ENCODE assay signal across 2 cellular contexts in genomic region chr12:53214221-53214620, GRCh38.
TF ChIP-seq lines count a peak whose summit lies in the region.

No MANE protein-coding gene starts in this region.

TF ChIP-seq in IMR-90, 13 proteins besides CTCF, POLR2A, EP300 and RAD21:
- no peak for TF ChIP-seq USF2 (IDR thresholded peaks at IDR 0.05; ENCODE audit: low read depth, low read length)
- TF ChIP-seq BHLHE40 (IDR thresholded peaks at IDR 0.05; ENCODE audit: low read depth, low read length) = no peak
- TF ChIP-seq MAFK (IDR thresholded peaks at IDR 0.05; ENCODE audit: low read depth, low read length) = no peak
- TF ChIP-seq RCOR1 (IDR thresholded peaks at IDR 0.05; ENCODE audit: insufficient replicate concordance, low read length) = no peak
- no peak for TF ChIP-seq CEBPB (IDR thresholded peaks at IDR 0.05; ENCODE audit: low read depth, low read length)
- TF ChIP-seq RFX5 (IDR thresholded peaks at IDR 0.05; ENCODE audit: low read depth, low read length) = no peak
- no peak for TF ChIP-seq NFE2L2 (IDR thresholded peaks at IDR 0.05; ENCODE audit: low read depth, low read length)
- TF ChIP-seq MAZ (IDR thresholded peaks at IDR 0.05; ENCODE audit: borderline replicate concordance, low read depth, low read length) = no peak
- no peak for TF ChIP-seq MXI1 (IDR thresholded peaks at IDR 0.05; ENCODE audit: borderline replicate concordance, low read depth, low read length)
- TF ChIP-seq FOS (IDR thresholded peaks at IDR 0.05; ENCODE audit: low read depth, low read length) = no peak
- no peak for TF ChIP-seq ELK1 (IDR thresholded peaks at IDR 0.05; ENCODE audit: borderline replicate concordance, low read depth, low read length)
- TF ChIP-seq CHD1 (IDR thresholded peaks at IDR 0.05; ENCODE audit: low read depth, low read length) = no peak
- TF ChIP-seq SMC3 (IDR thresholded peaks at IDR 0.05; ENCODE audit: low read depth, low read length) = no peak

TF ChIP-seq in endothelial cell of umbilical vein, 7 proteins besides CTCF, POLR2A, EP300 and RAD21:
- TF ChIP-seq POLR2AphosphoS5 (IDR thresholded peaks at IDR 0.05; ENCODE audit: insufficient read depth, low read depth, low read length) (no peak), GATA2 (IDR thresholded peaks at IDR 0.05; ENCODE audit: insufficient read depth, insufficient read length, low read depth, low read length) (no peak), MYC (IDR thresholded peaks at IDR 0.05; ENCODE audit: low read depth, low read length) (no peak), MAX (IDR thresholded peaks at IDR 0.05; ENCODE audit: insufficient read depth, insufficient read length) (no peak), JUN (IDR thresholded peaks at IDR 0.05; ENCODE audit: borderline replicate concordance, insufficient read depth, insufficient read length, low read depth) (no peak), EZH2 (IDR thresholded peaks at IDR 0.05; ENCODE audit: borderline replicate concordance, low read depth, low read length, severe bottlenecking) (no peak), FOS (IDR thresholded peaks at IDR 0.05; ENCODE audit: borderline replicate concordance, insufficient read depth, low read length) (no peak)
